In the genomic region with DNA sequence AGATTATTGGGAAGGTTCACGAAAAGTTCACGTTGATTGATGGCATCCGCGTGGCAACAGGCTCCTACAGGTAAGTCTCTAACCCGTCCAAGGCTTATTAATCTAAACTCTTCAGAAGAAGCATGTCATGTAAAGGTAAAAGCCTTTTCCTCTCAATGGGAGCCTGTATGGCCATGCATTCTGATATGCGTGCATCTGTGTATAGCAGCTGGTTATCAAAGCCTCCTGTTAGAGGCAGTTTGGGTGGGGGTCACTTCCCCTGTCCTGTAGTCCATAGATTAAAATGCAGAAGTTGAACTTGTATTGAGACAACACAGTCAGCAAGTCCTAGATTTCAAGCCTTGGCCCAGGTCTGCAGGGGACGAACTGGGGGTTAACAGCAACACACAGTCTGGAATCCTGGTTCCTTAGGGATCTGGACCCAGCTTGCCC, we compare ENCODE assay signal across 1 cellular context.
A peak's percentile ranks its signal among the peaks of the same experiment; 100 is the strongest.
TF ChIP-seq lines count a peak whose summit lies in the region.

No MANE protein-coding gene starts in this region.

TF ChIP-seq in K562, 482 proteins besides CTCF, POLR2A, EP300 and RAD21 (continued from another document and continues in another):
- TF ChIP-seq, protein P1, sequence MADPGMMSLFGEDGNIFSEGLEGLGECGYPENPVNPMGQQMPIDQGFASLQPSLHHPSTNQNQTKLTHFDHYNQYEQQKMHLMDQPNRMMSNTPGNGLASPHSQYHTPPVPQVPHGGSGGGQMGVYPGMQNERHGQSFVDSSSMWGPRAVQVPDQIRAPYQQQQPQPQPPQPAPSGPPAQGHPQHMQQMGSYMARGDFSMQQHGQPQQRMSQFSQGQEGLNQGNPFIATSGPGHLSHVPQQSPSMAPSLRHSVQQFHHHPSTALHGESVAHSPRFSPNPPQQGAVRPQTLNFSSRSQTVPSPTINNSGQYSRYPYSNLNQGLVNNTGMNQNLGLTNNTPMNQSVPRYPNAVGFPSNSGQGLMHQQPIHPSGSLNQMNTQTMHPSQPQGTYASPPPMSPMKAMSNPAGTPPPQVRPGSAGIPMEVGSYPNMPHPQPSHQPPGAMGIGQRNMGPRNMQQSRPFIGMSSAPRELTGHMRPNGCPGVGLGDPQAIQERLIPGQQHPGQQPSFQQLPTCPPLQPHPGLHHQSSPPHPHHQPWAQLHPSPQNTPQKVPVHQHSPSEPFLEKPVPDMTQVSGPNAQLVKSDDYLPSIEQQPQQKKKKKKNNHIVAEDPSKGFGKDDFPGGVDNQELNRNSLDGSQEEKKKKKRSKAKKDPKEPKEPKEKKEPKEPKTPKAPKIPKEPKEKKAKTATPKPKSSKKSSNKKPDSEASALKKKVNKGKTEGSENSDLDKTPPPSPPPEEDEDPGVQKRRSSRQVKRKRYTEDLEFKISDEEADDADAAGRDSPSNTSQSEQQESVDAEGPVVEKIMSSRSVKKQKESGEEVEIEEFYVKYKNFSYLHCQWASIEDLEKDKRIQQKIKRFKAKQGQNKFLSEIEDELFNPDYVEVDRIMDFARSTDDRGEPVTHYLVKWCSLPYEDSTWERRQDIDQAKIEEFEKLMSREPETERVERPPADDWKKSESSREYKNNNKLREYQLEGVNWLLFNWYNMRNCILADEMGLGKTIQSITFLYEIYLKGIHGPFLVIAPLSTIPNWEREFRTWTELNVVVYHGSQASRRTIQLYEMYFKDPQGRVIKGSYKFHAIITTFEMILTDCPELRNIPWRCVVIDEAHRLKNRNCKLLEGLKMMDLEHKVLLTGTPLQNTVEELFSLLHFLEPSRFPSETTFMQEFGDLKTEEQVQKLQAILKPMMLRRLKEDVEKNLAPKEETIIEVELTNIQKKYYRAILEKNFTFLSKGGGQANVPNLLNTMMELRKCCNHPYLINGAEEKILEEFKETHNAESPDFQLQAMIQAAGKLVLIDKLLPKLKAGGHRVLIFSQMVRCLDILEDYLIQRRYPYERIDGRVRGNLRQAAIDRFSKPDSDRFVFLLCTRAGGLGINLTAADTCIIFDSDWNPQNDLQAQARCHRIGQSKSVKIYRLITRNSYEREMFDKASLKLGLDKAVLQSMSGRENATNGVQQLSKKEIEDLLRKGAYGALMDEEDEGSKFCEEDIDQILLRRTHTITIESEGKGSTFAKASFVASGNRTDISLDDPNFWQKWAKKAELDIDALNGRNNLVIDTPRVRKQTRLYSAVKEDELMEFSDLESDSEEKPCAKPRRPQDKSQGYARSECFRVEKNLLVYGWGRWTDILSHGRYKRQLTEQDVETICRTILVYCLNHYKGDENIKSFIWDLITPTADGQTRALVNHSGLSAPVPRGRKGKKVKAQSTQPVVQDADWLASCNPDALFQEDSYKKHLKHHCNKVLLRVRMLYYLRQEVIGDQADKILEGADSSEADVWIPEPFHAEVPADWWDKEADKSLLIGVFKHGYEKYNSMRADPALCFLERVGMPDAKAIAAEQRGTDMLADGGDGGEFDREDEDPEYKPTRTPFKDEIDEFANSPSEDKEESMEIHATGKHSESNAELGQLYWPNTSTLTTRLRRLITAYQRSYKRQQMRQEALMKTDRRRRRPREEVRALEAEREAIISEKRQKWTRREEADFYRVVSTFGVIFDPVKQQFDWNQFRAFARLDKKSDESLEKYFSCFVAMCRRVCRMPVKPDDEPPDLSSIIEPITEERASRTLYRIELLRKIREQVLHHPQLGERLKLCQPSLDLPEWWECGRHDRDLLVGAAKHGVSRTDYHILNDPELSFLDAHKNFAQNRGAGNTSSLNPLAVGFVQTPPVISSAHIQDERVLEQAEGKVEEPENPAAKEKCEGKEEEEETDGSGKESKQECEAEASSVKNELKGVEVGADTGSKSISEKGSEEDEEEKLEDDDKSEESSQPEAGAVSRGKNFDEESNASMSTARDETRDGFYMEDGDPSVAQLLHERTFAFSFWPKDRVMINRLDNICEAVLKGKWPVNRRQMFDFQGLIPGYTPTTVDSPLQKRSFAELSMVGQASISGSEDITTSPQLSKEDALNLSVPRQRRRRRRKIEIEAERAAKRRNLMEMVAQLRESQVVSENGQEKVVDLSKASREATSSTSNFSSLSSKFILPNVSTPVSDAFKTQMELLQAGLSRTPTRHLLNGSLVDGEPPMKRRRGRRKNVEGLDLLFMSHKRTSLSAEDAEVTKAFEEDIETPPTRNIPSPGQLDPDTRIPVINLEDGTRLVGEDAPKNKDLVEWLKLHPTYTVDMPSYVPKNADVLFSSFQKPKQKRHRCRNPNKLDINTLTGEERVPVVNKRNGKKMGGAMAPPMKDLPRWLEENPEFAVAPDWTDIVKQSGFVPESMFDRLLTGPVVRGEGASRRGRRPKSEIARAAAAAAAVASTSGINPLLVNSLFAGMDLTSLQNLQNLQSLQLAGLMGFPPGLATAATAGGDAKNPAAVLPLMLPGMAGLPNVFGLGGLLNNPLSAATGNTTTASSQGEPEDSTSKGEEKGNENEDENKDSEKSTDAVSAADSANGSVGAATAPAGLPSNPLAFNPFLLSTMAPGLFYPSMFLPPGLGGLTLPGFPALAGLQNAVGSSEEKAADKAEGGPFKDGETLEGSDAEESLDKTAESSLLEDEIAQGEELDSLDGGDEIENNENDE (IDR thresholded peaks at IDR 0.05; ENCODE audit: low read depth, low read length), result no peak
- peak; percentile 85 for TF ChIP-seq NEUROD1 (IDR thresholded peaks at IDR 0.05; ENCODE audit: borderline replicate concordance, low read depth, low read length, partially characterized antibody)
- TF ChIP-seq, protein P2, sequence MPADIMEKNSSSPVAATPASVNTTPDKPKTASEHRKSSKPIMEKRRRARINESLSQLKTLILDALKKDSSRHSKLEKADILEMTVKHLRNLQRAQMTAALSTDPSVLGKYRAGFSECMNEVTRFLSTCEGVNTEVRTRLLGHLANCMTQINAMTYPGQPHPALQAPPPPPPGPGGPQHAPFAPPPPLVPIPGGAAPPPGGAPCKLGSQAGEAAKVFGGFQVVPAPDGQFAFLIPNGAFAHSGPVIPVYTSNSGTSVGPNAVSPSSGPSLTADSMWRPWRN (IDR thresholded peaks at IDR 0.05; ENCODE audit: low read depth), result peak; percentile 71
- peak; percentile 93 for TF ChIP-seq SMARCE1 (IDR thresholded peaks at IDR 0.05)
- TF ChIP-seq, protein P3, sequence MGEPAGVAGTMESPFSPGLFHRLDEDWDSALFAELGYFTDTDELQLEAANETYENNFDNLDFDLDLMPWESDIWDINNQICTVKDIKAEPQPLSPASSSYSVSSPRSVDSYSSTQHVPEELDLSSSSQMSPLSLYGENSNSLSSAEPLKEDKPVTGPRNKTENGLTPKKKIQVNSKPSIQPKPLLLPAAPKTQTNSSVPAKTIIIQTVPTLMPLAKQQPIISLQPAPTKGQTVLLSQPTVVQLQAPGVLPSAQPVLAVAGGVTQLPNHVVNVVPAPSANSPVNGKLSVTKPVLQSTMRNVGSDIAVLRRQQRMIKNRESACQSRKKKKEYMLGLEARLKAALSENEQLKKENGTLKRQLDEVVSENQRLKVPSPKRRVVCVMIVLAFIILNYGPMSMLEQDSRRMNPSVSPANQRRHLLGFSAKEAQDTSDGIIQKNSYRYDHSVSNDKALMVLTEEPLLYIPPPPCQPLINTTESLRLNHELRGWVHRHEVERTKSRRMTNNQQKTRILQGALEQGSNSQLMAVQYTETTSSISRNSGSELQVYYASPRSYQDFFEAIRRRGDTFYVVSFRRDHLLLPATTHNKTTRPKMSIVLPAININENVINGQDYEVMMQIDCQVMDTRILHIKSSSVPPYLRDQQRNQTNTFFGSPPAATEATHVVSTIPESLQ (CRISPR knock-in tag; IDR thresholded peaks at IDR 0.05), result no peak
- TF ChIP-seq, protein P4, sequence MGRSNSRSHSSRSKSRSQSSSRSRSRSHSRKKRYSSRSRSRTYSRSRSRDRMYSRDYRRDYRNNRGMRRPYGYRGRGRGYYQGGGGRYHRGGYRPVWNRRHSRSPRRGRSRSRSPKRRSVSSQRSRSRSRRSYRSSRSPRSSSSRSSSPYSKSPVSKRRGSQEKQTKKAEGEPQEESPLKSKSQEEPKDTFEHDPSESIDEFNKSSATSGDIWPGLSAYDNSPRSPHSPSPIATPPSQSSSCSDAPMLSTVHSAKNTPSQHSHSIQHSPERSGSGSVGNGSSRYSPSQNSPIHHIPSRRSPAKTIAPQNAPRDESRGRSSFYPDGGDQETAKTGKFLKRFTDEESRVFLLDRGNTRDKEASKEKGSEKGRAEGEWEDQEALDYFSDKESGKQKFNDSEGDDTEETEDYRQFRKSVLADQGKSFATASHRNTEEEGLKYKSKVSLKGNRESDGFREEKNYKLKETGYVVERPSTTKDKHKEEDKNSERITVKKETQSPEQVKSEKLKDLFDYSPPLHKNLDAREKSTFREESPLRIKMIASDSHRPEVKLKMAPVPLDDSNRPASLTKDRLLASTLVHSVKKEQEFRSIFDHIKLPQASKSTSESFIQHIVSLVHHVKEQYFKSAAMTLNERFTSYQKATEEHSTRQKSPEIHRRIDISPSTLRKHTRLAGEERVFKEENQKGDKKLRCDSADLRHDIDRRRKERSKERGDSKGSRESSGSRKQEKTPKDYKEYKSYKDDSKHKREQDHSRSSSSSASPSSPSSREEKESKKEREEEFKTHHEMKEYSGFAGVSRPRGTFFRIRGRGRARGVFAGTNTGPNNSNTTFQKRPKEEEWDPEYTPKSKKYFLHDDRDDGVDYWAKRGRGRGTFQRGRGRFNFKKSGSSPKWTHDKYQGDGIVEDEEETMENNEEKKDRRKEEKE (IDR thresholded peaks at IDR 0.05; ENCODE audit: borderline replicate concordance in 1 of 2, control insufficient read depth in 1 of 2, low read depth in 2 of 2, low read length in 1 of 2), result 0 out of 4 replicates have a peak, but pooled peaks of 1 of the 2 experiments have one; percentile 54
- TF ChIP-seq, protein P5, sequence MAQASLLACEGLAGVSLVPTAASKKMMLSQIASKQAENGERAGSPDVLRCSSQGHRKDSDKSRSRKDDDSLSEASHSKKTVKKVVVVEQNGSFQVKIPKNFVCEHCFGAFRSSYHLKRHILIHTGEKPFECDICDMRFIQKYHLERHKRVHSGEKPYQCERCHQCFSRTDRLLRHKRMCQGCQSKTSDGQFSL (CRISPR knock-in tag; IDR thresholded peaks at IDR 0.05), result peak; percentile 57; the same call in 1 of the 2 replicates
- TF ChIP-seq, protein P5 (tag; IDR thresholded peaks at IDR 0.05), result no peak
- TF ChIP-seq ZNF184 (CRISPR knock-in tag; IDR thresholded peaks at IDR 0.05), result no peak
- TF ChIP-seq, protein P6, sequence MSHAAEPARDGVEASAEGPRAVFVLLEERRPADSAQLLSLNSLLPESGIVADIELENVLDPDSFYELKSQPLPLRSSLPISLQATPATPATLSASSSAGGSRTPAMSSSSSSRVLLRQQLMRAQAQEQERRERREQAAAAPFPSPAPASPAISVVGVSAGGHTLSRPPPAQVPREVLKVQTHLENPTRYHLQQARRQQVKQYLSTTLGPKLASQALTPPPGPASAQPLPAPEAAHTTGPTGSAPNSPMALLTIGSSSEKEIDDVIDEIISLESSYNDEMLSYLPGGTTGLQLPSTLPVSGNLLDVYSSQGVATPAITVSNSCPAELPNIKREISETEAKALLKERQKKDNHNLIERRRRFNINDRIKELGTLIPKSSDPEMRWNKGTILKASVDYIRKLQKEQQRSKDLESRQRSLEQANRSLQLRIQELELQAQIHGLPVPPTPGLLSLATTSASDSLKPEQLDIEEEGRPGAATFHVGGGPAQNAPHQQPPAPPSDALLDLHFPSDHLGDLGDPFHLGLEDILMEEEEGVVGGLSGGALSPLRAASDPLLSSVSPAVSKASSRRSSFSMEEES (CRISPR knock-in tag; IDR thresholded peaks at IDR 0.05), result no peak
- TF ChIP-seq ZNF77 (CRISPR knock-in tag; IDR thresholded peaks at IDR 0.05), result no peak
- TF ChIP-seq TCF7L2 (IDR thresholded peaks at IDR 0.05; ENCODE audit: low read depth, low read length), result no peak
- no peak for TF ChIP-seq NCOA6 (IDR thresholded peaks at IDR 0.05)
- 0 out of 2 replicates have a peak, but pooled peaks have one; percentile 45 for TF ChIP-seq NR4A1 (CRISPR knock-in tag; IDR thresholded peaks at IDR 0.05)
- TF ChIP-seq NR4A1 (tag; IDR thresholded peaks at IDR 0.05), result 0 out of 2 replicates have a peak, but pooled peaks have one; percentile 48
- no peak for TF ChIP-seq BRF1 (IDR thresholded peaks at IDR 0.05; ENCODE audit: borderline replicate concordance, extremely low read depth, insufficient read length)
- peak; percentile 65 for TF ChIP-seq NR2C1 (IDR thresholded peaks at IDR 0.05)
- peak; percentile 42; the same call in 1 of the 2 replicates for TF ChIP-seq NR2C1 (tag; IDR thresholded peaks at IDR 0.05)
- no peak for TF ChIP-seq RBM17 (IDR thresholded peaks at IDR 0.05; ENCODE audit: borderline replicate concordance, low read depth, low read length)
- TF ChIP-seq SPI1 (IDR thresholded peaks at IDR 0.05; ENCODE audit: borderline replicate concordance, low read depth, low read length), result peak; percentile 97
- TF ChIP-seq NCOR1 (IDR thresholded peaks at IDR 0.05), result peak; percentile 99
- no peak; the same call in 1 of the 2 replicates for TF ChIP-seq KAT7 (CRISPR knock-in tag; IDR thresholded peaks at IDR 0.05; ENCODE audit: borderline replicate concordance)
- TF ChIP-seq FIP1L1 (IDR thresholded peaks at IDR 0.05; ENCODE audit: low read depth, low read length, poor library complexity, severe bottlenecking), result no peak
- TF ChIP-seq ILF3 (IDR thresholded peaks at IDR 0.05; ENCODE audit: borderline replicate concordance), result no peak
- TF ChIP-seq, protein P7, sequence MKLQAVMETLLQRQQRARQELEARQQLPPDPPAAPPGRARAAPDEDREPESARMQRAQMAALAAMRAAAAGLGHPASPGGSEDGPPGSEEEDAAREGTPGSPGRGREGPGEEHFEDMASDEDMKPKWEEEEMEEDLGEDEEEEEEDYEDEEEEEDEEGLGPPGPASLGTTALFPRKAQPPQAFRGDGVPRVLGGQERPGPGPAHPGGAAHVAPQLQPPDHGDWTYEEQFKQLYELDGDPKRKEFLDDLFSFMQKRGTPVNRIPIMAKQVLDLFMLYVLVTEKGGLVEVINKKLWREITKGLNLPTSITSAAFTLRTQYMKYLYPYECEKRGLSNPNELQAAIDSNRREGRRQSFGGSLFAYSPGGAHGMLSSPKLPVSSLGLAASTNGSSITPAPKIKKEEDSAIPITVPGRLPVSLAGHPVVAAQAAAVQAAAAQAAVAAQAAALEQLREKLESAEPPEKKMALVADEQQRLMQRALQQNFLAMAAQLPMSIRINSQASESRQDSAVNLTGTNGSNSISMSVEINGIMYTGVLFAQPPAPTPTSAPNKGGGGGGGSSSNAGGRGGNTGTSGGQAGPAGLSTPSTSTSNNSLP (IDR thresholded peaks at IDR 0.05; ENCODE audit: borderline replicate concordance, low read depth, low read length), result peak; percentile 94
- 0 out of 2 replicates have a peak, but pooled peaks have one; percentile 33 for TF ChIP-seq ZNF444 (CRISPR knock-in tag; IDR thresholded peaks at IDR 0.05)
- no peak for TF ChIP-seq PRMT5 (CRISPR knock-in tag; IDR thresholded peaks at IDR 0.05)
- TF ChIP-seq CEBPG (CRISPR knock-in tag; IDR thresholded peaks at IDR 0.05), result no peak
- no peak for TF ChIP-seq CEBPG (tag; conservative IDR thresholded peaks at IDR 0.05 in 1 of 2, IDR thresholded peaks at IDR 0.05 in 1 of 2)
- TF ChIP-seq MED1 (CRISPR knock-in tag; IDR thresholded peaks at IDR 0.05; ENCODE audit: borderline replicate concordance), result no peak
- no peak for TF ChIP-seq ZNF217 (CRISPR knock-in tag; IDR thresholded peaks at IDR 0.05)
- peak; percentile 99 for TF ChIP-seq ARID1B (IDR thresholded peaks at IDR 0.05)
- peak; percentile 97 for TF ChIP-seq NFIC (IDR thresholded peaks at IDR 0.05)
- TF ChIP-seq CHD2 (IDR thresholded peaks at IDR 0.05; ENCODE audit: low read depth, low read length), result peak; percentile 54; the same call in 1 of the 2 replicates
- TF ChIP-seq SAP30 (IDR thresholded peaks at IDR 0.05; ENCODE audit: borderline replicate concordance, insufficient read depth, low read depth, low read length, poor library complexity, severe bottlenecking), result no peak
- TF ChIP-seq ZNF121 (CRISPR knock-in tag; conservative IDR thresholded peaks at IDR 0.05), result no peak
- no peak for TF ChIP-seq RBM25 (IDR thresholded peaks at IDR 0.05; ENCODE audit: low read depth, low read length, severe bottlenecking)
- TF ChIP-seq NBN (IDR thresholded peaks at IDR 0.05; ENCODE audit: low read depth), result peak; percentile 78
- no peak for TF ChIP-seq RFX7 (CRISPR knock-in tag; IDR thresholded peaks at IDR 0.05)
